Comparison of ENCODE assay signal across 12 cellular contexts in genomic region chr6:4322846-4323309, GRCh38.
DNase-seq lines count a peak whose midpoint lies in the region; ATAC-seq and TF ChIP-seq lines count a peak whose summit lies in the region.
"Had no signal": no experiment of that assay in that cellular context is flagged by ENCODE, and none has a peak within 500 bp of the region (broad histone marks: within the 10 kb centered on the region; RNA-seq: fewer than 3 reads in every experiment).

No MANE protein-coding gene starts in this region.

- no peak overlapping the region for H3K4me2 ChIP-seq in parathyroid adenoma (ENCODE audit: low read length)

- peak; percentile 4 for DNase-seq in D341Med (ENCODE audit: low spot score)
- DNase-seq in OCI-M1 (lab: John Stamatoyannopoulos, UW), result peak; percentile 95
- DNase-seq in anterior cingulate cortex (lab: John Stamatoyannopoulos, UW), result no peak
- no peak for DNase-seq in activated naive CD4-positive, alpha-beta T cell treated with anti-CD3 and anti-CD28 coated beads, Interleukin-2, amount 10 ng/mL, durations not matched to agents 7 days and 5 days
- DNase-seq: activated naive CD4-positive, alpha-beta T cell treated with anti-CD3 and anti-CD28 coated beads, Interleukin-2, amount 50 U/mL, for 16 hours; AML-193; stimulated activated CD4-positive, alpha-beta T cell treated with anti-CD3 and anti-CD28 coated beads, Interleukin-4, amount 100 ng/mL, for 1 hour had no signal

- no peaks in the 10 kb centered on the region for H3K36me3 Mint-ChIP-seq in activated naive CD4-positive, alpha-beta T cell treated with anti-CD3 and anti-CD28 coated beads, Interleukin-2, amount 10 ng/mL, durations not matched to agents 7 days and 5 days
- H3K36me3 Mint-ChIP-seq: stimulated activated effector memory CD8-positive, alpha-beta T cell treated with anti-CD3 and anti-CD28 coated beads, Interleukin-12 subunit alpha, Interleukin-12 subunit beta, amount 100 ng/mL, for 72 hours had no signal

- peaks cover 16% of the 10 kb centered on the region for H3K27me3 Mint-ChIP-seq in activated naive CD4-positive, alpha-beta T cell treated with anti-CD3 and anti-CD28 coated beads, Interleukin-2, amount 10 ng/mL, durations not matched to agents 7 days and 5 days

- H3K4me1 ChIP-seq in esophagus (ENCODE audit: control insufficient read depth in 2 of 2, insufficient read depth in 2 of 2, low read length in 1 of 2) (peaks cover 0 to 3% of the 10 kb centered on the region in 2 donors), parathyroid adenoma (peaks cover 15% of the 10 kb centered on the region)

- peak overlapping the region; percentile 28 for H2AFZ ChIP-seq in parathyroid adenoma

- H3K27me3 ChIP-seq in esophagus (ENCODE audit: control insufficient read depth in 1 of 2, insufficient read depth in 2 of 2, low read length in 2 of 2) (no peaks in the 10 kb centered on the region), parathyroid adenoma (ENCODE audit: control insufficient read depth, insufficient read depth, low read length) (no peaks in the 10 kb centered on the region)

- TF ChIP-seq CTCF in parathyroid adenoma (IDR thresholded peaks at IDR 0.05), result no peak

- H3K9me3 ChIP-seq in esophagus (ENCODE audit: control insufficient read depth in 2 of 2, insufficient read depth in 1 of 2, low read depth in 1 of 2, low read length in 1 of 2) (no peaks in the 10 kb centered on the region), parathyroid adenoma (ENCODE audit: control insufficient read depth, low read length) (no peaks in the 10 kb centered on the region)

- H3K36me3 ChIP-seq in esophagus (ENCODE audit: control insufficient read depth in 2 of 2, insufficient read depth in 2 of 2, low read length in 1 of 2) (no peaks in the 10 kb centered on the region), parathyroid adenoma (ENCODE audit: control insufficient read depth, insufficient read depth, low read length) (no peaks in the 10 kb centered on the region)

- WGBS in esophagus, 2 donors, result 64 to 67% methylated on average over 1 of the region's 1 CpG

- no peak for ATAC-seq in GM18505 (IDR thresholded peaks at IDR 0.05; ENCODE audit: unreplicated experiment)
- ATAC-seq in GM18517 (IDR thresholded peaks at IDR 0.05; ENCODE audit: unreplicated experiment), result no peak
- ATAC-seq: stimulated activated effector memory CD8-positive, alpha-beta T cell treated with anti-CD3 and anti-CD28 coated beads, Interleukin-12 subunit alpha, Interleukin-12 subunit beta, amount 100 ng/mL, for 72 hours had no signal

- no peak overlapping the region for H3K4me3 Mint-ChIP-seq in activated naive CD4-positive, alpha-beta T cell treated with anti-CD3 and anti-CD28 coated beads, Interleukin-2, amount 10 ng/mL, durations not matched to agents 7 days and 5 days
- H3K4me3 Mint-ChIP-seq: stimulated activated effector memory CD8-positive, alpha-beta T cell treated with anti-CD3 and anti-CD28 coated beads, Interleukin-12 subunit alpha, Interleukin-12 subunit beta, amount 100 ng/mL, for 72 hours had no signal

- no peaks in the 10 kb centered on the region for H3K4me1 Mint-ChIP-seq in activated naive CD4-positive, alpha-beta T cell treated with anti-CD3 and anti-CD28 coated beads, Interleukin-2, amount 10 ng/mL, durations not matched to agents 7 days and 5 days
- H3K4me1 Mint-ChIP-seq: stimulated activated effector memory CD8-positive, alpha-beta T cell treated with anti-CD3 and anti-CD28 coated beads, Interleukin-12 subunit alpha, Interleukin-12 subunit beta, amount 100 ng/mL, for 72 hours had no signal

- no peaks in the 10 kb centered on the region for H3K79me2 ChIP-seq in parathyroid adenoma

- H3K27ac Mint-ChIP-seq in activated naive CD4-positive, alpha-beta T cell treated with anti-CD3 and anti-CD28 coated beads, Interleukin-2, amount 10 ng/mL, durations not matched to agents 7 days and 5 days, result no peak overlapping the region
- H3K27ac Mint-ChIP-seq: stimulated activated effector memory CD8-positive, alpha-beta T cell treated with anti-CD3 and anti-CD28 coated beads, Interleukin-12 subunit alpha, Interleukin-12 subunit beta, amount 100 ng/mL, for 72 hours had no signal

- H3K4me3 ChIP-seq in esophagus (ENCODE audit: low read depth in 1 of 2, low read length in 2 of 2) (no peak overlapping the region), parathyroid adenoma (ENCODE audit: low read depth, low read length) (no peak overlapping the region)

- no peak for TF ChIP-seq POLR2A in GM18505 (IDR thresholded peaks at IDR 0.05; ENCODE audit: borderline replicate concordance, extremely low read depth, insufficient read depth, insufficient read length)

- H3K9me3 Mint-ChIP-seq in activated naive CD4-positive, alpha-beta T cell treated with anti-CD3 and anti-CD28 coated beads, Interleukin-2, amount 10 ng/mL, durations not matched to agents 7 days and 5 days, result no peaks in the 10 kb centered on the region
- H3K9me3 Mint-ChIP-seq: stimulated activated effector memory CD8-positive, alpha-beta T cell treated with anti-CD3 and anti-CD28 coated beads, Interleukin-12 subunit alpha, Interleukin-12 subunit beta, amount 100 ng/mL, for 72 hours had no signal

- H3K27ac ChIP-seq in esophagus (ENCODE audit: low read depth in 2 of 2, low read length in 1 of 2) (peak overlapping the region; percentile 22 to 44), parathyroid adenoma (no peak overlapping the region)

- CTCF ChIA-PET in activated naive CD4-positive, alpha-beta T cell treated with anti-CD3 and anti-CD28 coated beads, Interleukin-2, amount 10 ng/mL, durations not matched to agents 7 days and 5 days (lab: Charles Lee), result no interaction called here

- no peak overlapping the region for H3K9ac ChIP-seq in parathyroid adenoma

Comparison
In these comparisons a context has a peak if more than half of its experiments do, and no peak if none do; other contexts are left out.
1. DNase-seq: peak in D341Med (single experiment) and OCI-M1 (single experiment); none in anterior cingulate cortex (0 of 58) and activated naive CD4-positive, alpha-beta T cell treated with anti-CD3 and anti-CD28 coated beads, Interleukin-2, amount 10 ng/mL, durations not matched to agents 7 days and 5 days (single experiment).